1 cellular context compared by ENCODE assay signal in the genomic region with DNA sequence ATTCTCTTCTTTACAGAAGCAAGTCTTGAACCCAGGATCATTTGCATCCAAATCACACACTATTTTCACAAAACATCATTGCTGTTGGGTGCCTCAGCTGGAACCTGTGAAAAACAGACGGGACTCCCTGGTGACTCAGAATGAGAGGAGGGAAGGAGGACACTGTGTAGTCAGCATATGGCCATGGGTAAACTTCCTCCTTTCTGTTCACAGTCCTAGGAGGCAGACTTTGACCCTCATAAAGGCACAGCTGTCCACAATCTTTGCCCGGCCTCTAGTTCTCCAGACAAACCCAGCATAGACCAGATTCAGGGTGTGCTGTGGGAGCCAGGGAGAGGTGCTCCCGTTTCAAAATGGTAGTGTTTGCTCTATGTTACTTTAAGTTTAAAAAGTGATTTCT.
TF ChIP-seq lines count a peak whose summit lies in the region.

No MANE protein-coding gene starts in this region.

TF ChIP-seq in GM23338, 12 proteins besides CTCF, POLR2A, EP300 and RAD21 (continued from another document):
- TF ChIP-seq, protein P1, sequence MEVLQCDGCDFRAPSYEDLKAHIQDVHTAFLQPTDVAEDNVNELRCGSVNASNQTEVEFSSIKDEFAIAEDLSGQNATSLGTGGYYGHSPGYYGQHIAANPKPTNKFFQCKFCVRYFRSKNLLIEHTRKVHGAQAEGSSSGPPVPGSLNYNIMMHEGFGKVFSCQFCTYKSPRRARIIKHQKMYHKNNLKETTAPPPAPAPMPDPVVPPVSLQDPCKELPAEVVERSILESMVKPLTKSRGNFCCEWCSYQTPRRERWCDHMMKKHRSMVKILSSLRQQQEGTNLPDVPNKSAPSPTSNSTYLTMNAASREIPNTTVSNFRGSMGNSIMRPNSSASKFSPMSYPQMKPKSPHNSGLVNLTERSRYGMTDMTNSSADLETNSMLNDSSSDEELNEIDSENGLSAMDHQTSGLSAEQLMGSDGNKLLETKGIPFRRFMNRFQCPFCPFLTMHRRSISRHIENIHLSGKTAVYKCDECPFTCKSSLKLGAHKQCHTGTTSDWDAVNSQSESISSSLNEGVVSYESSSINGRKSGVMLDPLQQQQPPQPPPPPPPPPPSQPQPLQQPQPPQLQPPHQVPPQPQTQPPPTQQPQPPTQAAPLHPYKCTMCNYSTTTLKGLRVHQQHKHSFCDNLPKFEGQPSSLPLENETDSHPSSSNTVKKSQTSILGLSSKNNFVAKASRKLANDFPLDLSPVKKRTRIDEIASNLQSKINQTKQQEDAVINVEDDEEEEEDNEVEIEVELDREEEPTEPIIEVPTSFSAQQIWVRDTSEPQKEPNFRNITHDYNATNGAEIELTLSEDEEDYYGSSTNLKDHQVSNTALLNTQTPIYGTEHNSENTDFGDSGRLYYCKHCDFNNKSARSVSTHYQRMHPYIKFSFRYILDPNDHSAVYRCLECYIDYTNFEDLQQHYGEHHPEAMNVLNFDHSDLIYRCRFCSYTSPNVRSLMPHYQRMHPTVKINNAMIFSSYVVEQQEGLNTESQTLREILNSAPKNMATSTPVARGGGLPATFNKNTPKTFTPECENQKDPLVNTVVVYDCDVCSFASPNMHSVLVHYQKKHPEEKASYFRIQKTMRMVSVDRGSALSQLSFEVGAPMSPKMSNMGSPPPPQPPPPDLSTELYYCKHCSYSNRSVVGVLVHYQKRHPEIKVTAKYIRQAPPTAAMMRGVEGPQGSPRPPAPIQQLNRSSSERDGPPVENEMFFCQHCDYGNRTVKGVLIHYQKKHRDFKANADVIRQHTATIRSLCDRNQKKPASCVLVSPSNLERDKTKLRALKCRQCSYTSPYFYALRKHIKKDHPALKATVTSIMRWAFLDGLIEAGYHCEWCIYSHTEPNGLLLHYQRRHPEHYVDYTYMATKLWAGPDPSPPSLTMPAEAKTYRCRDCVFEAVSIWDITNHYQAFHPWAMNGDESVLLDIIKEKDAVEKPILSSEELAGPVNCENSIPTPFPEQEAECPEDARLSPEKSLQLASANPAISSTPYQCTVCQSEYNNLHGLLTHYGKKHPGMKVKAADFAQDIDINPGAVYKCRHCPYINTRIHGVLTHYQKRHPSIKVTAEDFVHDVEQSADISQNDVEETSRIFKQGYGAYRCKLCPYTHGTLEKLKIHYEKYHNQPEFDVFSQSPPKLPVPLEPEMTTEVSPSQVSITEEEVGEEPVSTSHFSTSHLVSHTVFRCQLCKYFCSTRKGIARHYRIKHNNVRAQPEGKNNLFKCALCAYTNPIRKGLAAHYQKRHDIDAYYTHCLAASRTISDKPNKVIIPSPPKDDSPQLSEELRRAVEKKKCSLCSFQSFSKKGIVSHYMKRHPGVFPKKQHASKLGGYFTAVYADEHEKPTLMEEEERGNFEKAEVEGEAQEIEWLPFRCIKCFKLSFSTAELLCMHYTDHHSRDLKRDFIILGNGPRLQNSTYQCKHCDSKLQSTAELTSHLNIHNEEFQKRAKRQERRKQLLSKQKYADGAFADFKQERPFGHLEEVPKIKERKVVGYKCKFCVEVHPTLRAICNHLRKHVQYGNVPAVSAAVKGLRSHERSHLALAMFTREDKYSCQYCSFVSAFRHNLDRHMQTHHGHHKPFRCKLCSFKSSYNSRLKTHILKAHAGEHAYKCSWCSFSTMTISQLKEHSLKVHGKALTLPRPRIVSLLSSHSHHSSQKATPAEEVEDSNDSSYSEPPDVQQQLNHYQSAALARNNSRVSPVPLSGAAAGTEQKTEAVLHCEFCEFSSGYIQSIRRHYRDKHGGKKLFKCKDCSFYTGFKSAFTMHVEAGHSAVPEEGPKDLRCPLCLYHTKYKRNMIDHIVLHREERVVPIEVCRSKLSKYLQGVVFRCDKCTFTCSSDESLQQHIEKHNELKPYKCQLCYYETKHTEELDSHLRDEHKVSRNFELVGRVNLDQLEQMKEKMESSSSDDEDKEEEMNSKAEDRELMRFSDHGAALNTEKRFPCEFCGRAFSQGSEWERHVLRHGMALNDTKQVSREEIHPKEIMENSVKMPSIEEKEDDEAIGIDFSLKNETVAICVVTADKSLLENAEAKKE (CRISPR knock-in tag; IDR thresholded peaks at IDR 0.05), result no peak
